Comparison of ENCODE assay signal across 8 cellular contexts in the genomic region with DNA sequence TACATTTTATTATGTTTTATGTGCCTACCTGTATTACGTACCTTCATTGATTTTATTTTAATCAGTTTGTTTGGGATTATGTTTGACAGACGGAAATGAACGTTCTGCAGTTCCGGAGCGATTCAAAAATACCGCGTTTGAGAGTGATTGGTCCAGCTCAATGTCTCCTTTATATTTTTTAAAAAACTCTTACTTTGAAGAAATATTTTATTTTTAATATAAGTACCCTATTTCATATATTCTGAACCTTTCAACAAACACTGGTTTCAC.
DNase-seq lines count a peak whose midpoint lies in the region; ATAC-seq, FAIRE-seq and TF ChIP-seq lines count a peak whose summit lies in the region.

No MANE protein-coding gene starts in this region.

- TF ChIP-seq CTCF in AG04449 (IDR thresholded peaks at IDR 0.05; ENCODE audit: insufficient read depth, low read length, missing control alignments) (no peak), fibroblast of pulmonary artery (IDR thresholded peaks at IDR 0.05; ENCODE audit: low read length, missing control alignments) (no peak)

- POLR2A ChIA-PET in AG04449 (lab: Yijun Ruan, JAX): interaction anchor here (0.7 to 4.3 kb wide), 15 partner anchors 9 to 1643 kb away, joined by 3 to 62 read pairs (median 5); a partner anchor contains a TSS

- ATAC-seq in GM21447 (IDR thresholded peaks at IDR 0.05; ENCODE audit: unreplicated experiment) (peak; percentile 17), left lobe of liver (no peak)

- FAIRE-seq in frontal cortex (lab: Jason Lieb, UNC): no peak

- DNase-seq in AG04449 (ENCODE audit: low read depth, low spot score) (no peak), fibroblast of pulmonary artery (ENCODE audit: low read depth) (peak; percentile 63), pons (ENCODE audit: low spot score) (peak; percentile 46), frontal cortex (ENCODE audit: low spot score in 2 of 2) (no peak), left lobe of liver (ENCODE audit: low spot score) (no peak)
- DNase-seq in activated CD4-positive, alpha-beta T cell treated with anti-CD3 and anti-CD28 coated beads, Interleukin-2, amount 50 U/mL, for 48 hours: peak; percentile 19 to 23
- DNase-seq in stimulated activated CD4-positive, alpha-beta T cell treated with anti-CD3 and anti-CD28 coated beads, Interleukin-2, amount 100 ng/mL, for 48 hours: no peak

- CTCF ChIA-PET in AG04449 (lab: Yijun Ruan, JAX): interaction anchor here (0.7 to 2.7 kb wide), 9 partner anchors 8 to 345 kb away, joined by 3 to 20 read pairs (median 3); a partner anchor contains a TSS

- H3K4me3 ChIP-seq in AG04449 (ENCODE audit: low read depth, low read length) (peak overlapping the region; percentile 72), fibroblast of pulmonary artery (replicated peaks; ENCODE audit: low read depth, low read length) (peak overlapping the region; percentile 63)

Comparison
In these comparisons a context has a peak if more than half of its experiments do, and no peak if none do; other contexts are left out.
1. DNase-seq: peak in activated CD4-positive, alpha-beta T cell treated with anti-CD3 and anti-CD28 coated beads, Interleukin-2, amount 50 U/mL, for 48 hours (2 of 2), fibroblast of pulmonary artery (single experiment) and pons (single experiment); none in AG04449 (single experiment), frontal cortex (0 of 2), left lobe of liver (single experiment) and stimulated activated CD4-positive, alpha-beta T cell treated with anti-CD3 and anti-CD28 coated beads, Interleukin-2, amount 100 ng/mL, for 48 hours (0 of 2).